Comparison of ENCODE assay signal across 8 cellular contexts in the genomic region with DNA sequence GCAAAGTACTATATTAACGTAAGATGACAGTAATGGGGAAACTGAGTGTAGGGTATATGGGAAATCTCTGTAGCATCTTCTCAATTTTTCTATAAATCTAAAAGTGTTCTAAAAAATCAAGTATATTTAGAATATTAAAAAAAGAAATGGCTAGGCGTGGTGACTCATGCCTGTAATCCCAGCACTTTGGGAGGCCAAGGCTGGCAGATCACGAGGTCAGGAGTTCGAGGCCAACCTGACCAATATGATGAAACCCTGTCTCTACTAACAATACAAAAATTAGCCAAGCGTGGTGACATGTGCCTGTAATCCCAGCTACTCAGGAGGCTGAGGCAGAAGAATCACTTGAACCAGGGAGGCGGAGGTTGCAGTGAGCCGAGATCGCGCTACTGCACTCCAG. TPM values are rescaled to one million over a fixed set of nuclear protein-coding genes. Genes with fewer than 3 reads are reported as not detected.
DNase-seq lines count a peak whose midpoint lies in the region; ATAC-seq and TF ChIP-seq lines count a peak whose summit lies in the region.
"Not testable (repeated sequence)": the region's sequence is repeated elsewhere in the genome, so short reads cannot be mapped to it uniquely, and the experiment has no call there.
"Had no signal": no experiment of that assay in that cellular context is flagged by ENCODE, and none has a peak within 500 bp of the region (broad histone marks: within the 10 kb centered on the region; RNA-seq: fewer than 3 reads in every experiment).

No MANE protein-coding gene starts in this region.

- TF ChIP-seq CTCF in OCI-LY7 (conservative IDR thresholded peaks at IDR 0.05; ENCODE audit: low read length) = not testable (repeated sequence)

- not testable (repeated sequence) for H3K9ac ChIP-seq in trophoblast cell (ENCODE audit: low read length)

- not testable (repeated sequence) for H2BK120ac ChIP-seq in trophoblast cell (ENCODE audit: insufficient read depth, low read length, poor library complexity)

- intact Hi-C loops in OCI-LY7 (cut with micrococcal nuclease; ENCODE audit: unreplicated experiment) = not testable (repeated sequence)

- POLR2A ChIA-PET in OCI-LY7 (lab: Charles Lee) = not testable (repeated sequence)

- not testable (repeated sequence) for H3K27me3 ChIP-seq in CD4-positive, CD25-positive, alpha-beta regulatory T cell (ENCODE audit: control insufficient read depth, insufficient read depth, low read length); MG63; trophoblast cell (ENCODE audit: insufficient read depth, low read length)

- H3K27ac Mint-ChIP-seq in CD4-positive, CD25-positive, alpha-beta regulatory T cell = peak overlapping the region in 2 of 3 donors; percentile 13 to 97
- peak overlapping the region; percentile 17 for H3K27ac Mint-ChIP-seq in activated naive CD4-positive, alpha-beta T cell treated with anti-CD3 and anti-CD28 coated beads, Interleukin-2, amount 10 ng/mL, durations not matched to agents 7 days and 5 days
- H3K27ac Mint-ChIP-seq in central memory CD8-positive, alpha-beta T cell (ENCODE audit: low read depth) = peak overlapping the region; percentile 52

- H4K8ac ChIP-seq in trophoblast cell (ENCODE audit: low read depth, low read length) = not testable (repeated sequence)

- not testable (repeated sequence) for ATAC-seq in CD4-positive, CD25-positive, alpha-beta regulatory T cell (ENCODE audit: low read depth in 2 of 2); central memory CD8-positive, alpha-beta T cell (replicated peaks; ENCODE audit: extremely low read depth, poor library complexity, severe bottlenecking)

- H3K4me1 ChIP-seq in CD4-positive, CD25-positive, alpha-beta regulatory T cell (ENCODE audit: control insufficient read depth, insufficient read depth, low read length, poor library complexity, severe bottlenecking) = peaks cover 51% of the 10 kb centered on the region
- peaks cover 43% of the 10 kb centered on the region for H3K4me1 ChIP-seq in OCI-LY7 (ENCODE audit: insufficient read depth, low read length, poor library complexity, severe bottlenecking)
- H3K4me1 ChIP-seq in trophoblast cell (ENCODE audit: control insufficient read depth in 1 of 2, insufficient read depth in 2 of 2, low read length in 2 of 2) = not testable (repeated sequence)

- WGBS in trophoblast cell (ENCODE audit: extremely low coverage, insufficient coverage, insufficient read length) = no CpG with 5 or more reads among the region's 9 CpGs

- CTCF ChIA-PET in OCI-LY7 (lab: Charles Lee; ENCODE audit: unreplicated experiment); activated naive CD4-positive, alpha-beta T cell treated with anti-CD3 and anti-CD28 coated beads, Interleukin-2, amount 10 ng/mL, durations not matched to agents 7 days and 5 days (lab: Charles Lee): not testable (repeated sequence)

- not testable (repeated sequence) for DNase-seq in CD4-positive, CD25-positive, alpha-beta regulatory T cell; OCI-LY7 (ENCODE audit: low spot score); activated naive CD4-positive, alpha-beta T cell treated with anti-CD3 and anti-CD28 coated beads, Interleukin-2, amount 10 ng/mL, durations not matched to agents 7 days and 5 days; central memory CD8-positive, alpha-beta T cell (ENCODE audit: low spot score in 2 of 2); trophoblast cell
- peak; percentile 14 for DNase-seq in MG63
- peak; percentile 38 for DNase-seq in activated CD8-positive, alpha-beta memory T cell treated with anti-CD3 and anti-CD28 coated beads, Interleukin-2, amount 50 U/mL, for 48 hours

- peaks cover 14% of the 10 kb centered on the region for H3K27me3 Mint-ChIP-seq in CD4-positive, CD25-positive, alpha-beta regulatory T cell
- not testable (repeated sequence) for H3K27me3 Mint-ChIP-seq in activated naive CD4-positive, alpha-beta T cell treated with anti-CD3 and anti-CD28 coated beads, Interleukin-2, amount 10 ng/mL, durations not matched to agents 7 days and 5 days; central memory CD8-positive, alpha-beta T cell

- BruUV-seq in OCI-LY7 (replicated peaks; lab: Mats Ljungman, UMichigan) = not testable (repeated sequence)

- H3K4me2 ChIP-seq in OCI-LY7 (ENCODE audit: low read length) = 0 out of 2 replicates have a peak overlapping the region, but pooled peaks have one; percentile 18
- H3K4me2 ChIP-seq in trophoblast cell (ENCODE audit: low read length) = not testable (repeated sequence)

- peak overlapping the region; percentile 41 for H3K4ac ChIP-seq in trophoblast cell (ENCODE audit: low read depth, low read length)

- not testable (repeated sequence) for H2AFZ ChIP-seq in OCI-LY7 (ENCODE audit: low read length); trophoblast cell (ENCODE audit: insufficient read depth, low read length, poor library complexity)

- not testable (repeated sequence) for H2AK5ac ChIP-seq in trophoblast cell (ENCODE audit: low read length)

- not testable (repeated sequence) for H3K9me3 ChIP-seq in CD4-positive, CD25-positive, alpha-beta regulatory T cell (ENCODE audit: control insufficient read depth in 2 of 2, low read length in 2 of 2); MG63; OCI-LY7 (ENCODE audit: low read length); trophoblast cell (ENCODE audit: insufficient read depth, low read depth, low read length)

- not testable (repeated sequence) for H3K14ac ChIP-seq in trophoblast cell (ENCODE audit: low read length)

- peaks cover 29 to 73% (median 49%) of the 10 kb centered on the region in 4 donors for H3K4me1 Mint-ChIP-seq in CD4-positive, CD25-positive, alpha-beta regulatory T cell
- H3K4me1 Mint-ChIP-seq in activated naive CD4-positive, alpha-beta T cell treated with anti-CD3 and anti-CD28 coated beads, Interleukin-2, amount 10 ng/mL, durations not matched to agents 7 days and 5 days = peaks cover 55% of the 10 kb centered on the region
- peaks cover 43% of the 10 kb centered on the region for H3K4me1 Mint-ChIP-seq in central memory CD8-positive, alpha-beta T cell

- peaks cover 26% of the 10 kb centered on the region for H3K36me3 ChIP-seq in CD4-positive, CD25-positive, alpha-beta regulatory T cell (ENCODE audit: control insufficient read depth, insufficient read depth, low read length)
- H3K36me3 ChIP-seq in MG63; trophoblast cell (ENCODE audit: control insufficient read depth in 1 of 2, insufficient read depth in 2 of 2, low read length in 2 of 2): not testable (repeated sequence)
- H3K36me3 ChIP-seq in OCI-LY7 (ENCODE audit: insufficient read depth, low read length) = peaks cover 70% of the 10 kb centered on the region

- H3K27ac ChIP-seq in CD4-positive, CD25-positive, alpha-beta regulatory T cell (ENCODE audit: insufficient read depth, low read length, poor library complexity, severe bottlenecking); OCI-LY7 (ENCODE audit: low read depth, low read length, poor library complexity, severe bottlenecking); trophoblast cell (ENCODE audit: low read depth, low read length): not testable (repeated sequence)

- H3K18ac ChIP-seq in trophoblast cell (ENCODE audit: low read length) = not testable (repeated sequence)

- not testable (repeated sequence) for H4K20me1 ChIP-seq in OCI-LY7 (ENCODE audit: insufficient read depth, low read length)

- H3K9me3 Mint-ChIP-seq in CD4-positive, CD25-positive, alpha-beta regulatory T cell; activated naive CD4-positive, alpha-beta T cell treated with anti-CD3 and anti-CD28 coated beads, Interleukin-2, amount 10 ng/mL, durations not matched to agents 7 days and 5 days; central memory CD8-positive, alpha-beta T cell: not testable (repeated sequence)

- not testable (repeated sequence) for H2BK5ac ChIP-seq in trophoblast cell (ENCODE audit: low read depth, low read length, poor library complexity)

- peaks cover 14% of the 10 kb centered on the region for H3K79me1 ChIP-seq in trophoblast cell (ENCODE audit: low read length)

- H3K4me3 Mint-ChIP-seq in CD4-positive, CD25-positive, alpha-beta regulatory T cell = peak overlapping the region in 1 of 4 donors; percentile 90
- not testable (repeated sequence) for H3K4me3 Mint-ChIP-seq in activated naive CD4-positive, alpha-beta T cell treated with anti-CD3 and anti-CD28 coated beads, Interleukin-2, amount 10 ng/mL, durations not matched to agents 7 days and 5 days
- peak overlapping the region; percentile 19 for H3K4me3 Mint-ChIP-seq in central memory CD8-positive, alpha-beta T cell

- peaks cover 19% of the 10 kb centered on the region for H3K36me3 Mint-ChIP-seq in CD4-positive, CD25-positive, alpha-beta regulatory T cell
- H3K36me3 Mint-ChIP-seq in activated naive CD4-positive, alpha-beta T cell treated with anti-CD3 and anti-CD28 coated beads, Interleukin-2, amount 10 ng/mL, durations not matched to agents 7 days and 5 days = peaks cover 49% of the 10 kb centered on the region
- H3K36me3 Mint-ChIP-seq in central memory CD8-positive, alpha-beta T cell (ENCODE audit: insufficient read depth) = peaks cover 24% of the 10 kb centered on the region

- H2BK12ac ChIP-seq in trophoblast cell (ENCODE audit: low read length) = not testable (repeated sequence)

- H3K9me2 ChIP-seq in OCI-LY7 (ENCODE audit: insufficient read depth, low read length) = not testable (repeated sequence)

- H3K4me3 ChIP-seq in CD4-positive, CD25-positive, alpha-beta regulatory T cell (ENCODE audit: low read depth, low read length); MG63; OCI-LY7 (ENCODE audit: low read depth, low read length, poor library complexity, severe bottlenecking); trophoblast cell (ENCODE audit: low read depth, low read length): not testable (repeated sequence)

- H4K12ac ChIP-seq in trophoblast cell (ENCODE audit: low read depth, low read length) = not testable (repeated sequence)

- not testable (repeated sequence) for H4K91ac ChIP-seq in trophoblast cell (ENCODE audit: low read depth, low read length)

- not testable (repeated sequence) for H3K23ac ChIP-seq in trophoblast cell (ENCODE audit: low read length)

- H3K79me2 ChIP-seq in OCI-LY7 (ENCODE audit: insufficient read depth, low read depth, low read length) = peaks cover 93% of the 10 kb centered on the region
- H3K79me2 ChIP-seq in trophoblast cell (ENCODE audit: control insufficient read depth, insufficient read depth, low read length, poor library complexity) = peaks cover 20% of the 10 kb centered on the region

RNA-seq across cellular contexts. Expression of a gene that starts 4.0 kb away (rescaled TPM):
- total RNA-seq in CD4-positive, CD25-positive, alpha-beta regulatory T cell = 34.0 TPM
- polyA plus RNA-seq in CD4-positive, CD25-positive, alpha-beta regulatory T cell = 100 to 1,000 TPM in 3 of 4 donors, 10 to 100 TPM in 1; 99.3 to 123 (median 114) TPM
- total RNA-seq in MG63 (2014; rRNA removed; shearing (Covaris generic); ENCODE audit: low replicate concordance) = 34.6 and 42.6 TPM in 2 replicates
- total RNA-seq in OCI-LY7 (2014; rRNA removed; shearing (Covaris generic)) = 88.5 and 97.2 TPM in 2 replicates
- total RNA-seq in OCI-LY7 (2022) = 82.7 and 88.5 TPM in 2 replicates
- 36.7 and 38.2 TPM in 2 replicates for polyA plus RNA-seq in trophoblast cell (2013)

RNA-seq across cellular contexts. Expression of a gene that starts 7.3 kb away (rescaled TPM):
- total RNA-seq in CD4-positive, CD25-positive, alpha-beta regulatory T cell = 1,086 TPM
- polyA plus RNA-seq in CD4-positive, CD25-positive, alpha-beta regulatory T cell = 100 to 1,000 TPM; 225 to 284 (median 253) TPM
- 2.6 and 2.9 TPM in 2 replicates for total RNA-seq in MG63 (2014; rRNA removed; shearing (Covaris generic); ENCODE audit: low replicate concordance)
- 106 and 144 TPM in 2 replicates for total RNA-seq in OCI-LY7 (2014; rRNA removed; shearing (Covaris generic))
- 170 and 216 TPM in 2 replicates for total RNA-seq in OCI-LY7 (2022)
- 44.8 and 47.5 TPM in 2 replicates for polyA plus RNA-seq in trophoblast cell (2013)

RNA-seq across cellular contexts. Expression of a gene that starts 42.2 kb away (rescaled TPM):
- total RNA-seq in CD4-positive, CD25-positive, alpha-beta regulatory T cell = 0.69 TPM
- polyA plus RNA-seq in CD4-positive, CD25-positive, alpha-beta regulatory T cell = under 1 TPM in 3 of 4 donors, not detected in 1; 0.52 to 0.86 (median 0.57) TPM
- total RNA-seq in MG63 (2014; rRNA removed; shearing (Covaris generic); ENCODE audit: low replicate concordance) = 2.0 TPM in 1 of 2 replicates, not detected in the other
- total RNA-seq in OCI-LY7 (2014; rRNA removed; shearing (Covaris generic)) = 0.49 and 1.4 TPM in 2 replicates
- 2.4 and 3.0 TPM in 2 replicates for total RNA-seq in OCI-LY7 (2022)
- polyA plus RNA-seq in trophoblast cell (2013) = 31.7 and 33.8 TPM in 2 replicates
- polyA plus RNA-seq: CD8-positive, alpha-beta memory T cell had no signal

RNA-seq across cellular contexts. Expression of a gene that starts 43.0 kb away (rescaled TPM):
- total RNA-seq in CD4-positive, CD25-positive, alpha-beta regulatory T cell = 28.0 TPM
- 10 to 100 TPM in 2 of 4 donors, 1 to 10 TPM in 2; 8.4 to 12.6 (median 10.0) TPM for polyA plus RNA-seq in CD4-positive, CD25-positive, alpha-beta regulatory T cell
- total RNA-seq in MG63 (2014; rRNA removed; shearing (Covaris generic); ENCODE audit: low replicate concordance) = 40.9 and 41.8 TPM in 2 replicates
- 57.8 and 68.1 TPM in 2 replicates for total RNA-seq in OCI-LY7 (2014; rRNA removed; shearing (Covaris generic))
- 80.9 and 81.4 TPM in 2 replicates for total RNA-seq in OCI-LY7 (2022)
- polyA plus RNA-seq in trophoblast cell (2013) = 132 and 144 TPM in 2 replicates

RNA-seq across cellular contexts. Expression of a gene that starts 50.2 kb away (rescaled TPM):
- 60.8 TPM for total RNA-seq in CD4-positive, CD25-positive, alpha-beta regulatory T cell
- 10 to 100 TPM; 66.8 to 73.4 (median 68.3) TPM for polyA plus RNA-seq in CD4-positive, CD25-positive, alpha-beta regulatory T cell
- total RNA-seq in MG63 (2014; rRNA removed; shearing (Covaris generic); ENCODE audit: low replicate concordance) = 16.5 and 18.6 TPM in 2 replicates
- total RNA-seq in OCI-LY7 (2014; rRNA removed; shearing (Covaris generic)) = 21.6 and 21.8 TPM in 2 replicates
- 47.2 and 50.5 TPM in 2 replicates for total RNA-seq in OCI-LY7 (2022)
- polyA plus RNA-seq in trophoblast cell (2013) = 126 and 127 TPM in 2 replicates

Comparison
In these comparisons a context has a peak if more than half of its experiments do, and no peak if none do; other contexts are left out.
1. RNA of a gene that starts 7.3 kb away (total RNA-seq): 1,086 TPM in CD4-positive, CD25-positive, alpha-beta regulatory T cell (single experiment) and 106 to 216 TPM in OCI-LY7; 2.6 to 2.9 TPM in MG63; every median in the first group is over 10 times any median in the second.
2. Peak in every context shown above with its lines, with median percentiles within 50 percentile points of each other: H3K27ac Mint-ChIP-seq.